ENCODE assay signal across 16 cellular contexts in genomic region chr2:8316356-8316755, GRCh38.
"Had no signal": no experiment of that assay in that cellular context is flagged by ENCODE, and none has a peak within 500 bp of the region (broad histone marks: within the 10 kb centered on the region; RNA-seq: fewer than 3 reads in every experiment).

No MANE protein-coding gene starts in this region.

- H3K4me3 Mint-ChIP-seq: activated CD4-positive, alpha-beta T cell treated with anti-CD3 and anti-CD28 coated beads for 36 hours; activated naive CD8-positive, alpha-beta T cell treated with anti-CD3 and anti-CD28 coated beads for 36 hours; WTC11 had no signal

- ATAC-seq: activated CD4-positive, alpha-beta T cell treated with anti-CD3 and anti-CD28 coated beads for 36 hours; psoas muscle had no signal

- H3K9me3 Mint-ChIP-seq: activated naive CD8-positive, alpha-beta T cell treated with anti-CD3 and anti-CD28 coated beads for 36 hours; stimulated activated effector memory CD8-positive, alpha-beta T cell treated with anti-CD3 and anti-CD28 coated beads, Interleukin-12 subunit alpha, Interleukin-12 subunit beta, amount 100 ng/mL, for 72 hours had no signal

- H3K36me3 ChIP-seq: stomach, upper lobe of left lung had no signal

- H3K27ac ChIP-seq: psoas muscle, skin epidermis, stomach, upper lobe of left lung had no signal

- H3K27ac Mint-ChIP-seq: activated CD4-positive, alpha-beta T cell treated with anti-CD3 and anti-CD28 coated beads for 36 hours; activated naive CD8-positive, alpha-beta T cell treated with anti-CD3 and anti-CD28 coated beads for 36 hours; WTC11 had no signal

- FAIRE-seq: endometrium, frontal cortex had no signal

- H3K9me3 ChIP-seq: psoas muscle, stomach, upper lobe of left lung had no signal

- H3K36me3 Mint-ChIP-seq: WTC11 had no signal

- H3K27me3 ChIP-seq: stomach, upper lobe of left lung had no signal

- H3K4me1 ChIP-seq: psoas muscle had no signal

- DNase-seq: activated CD4-positive, alpha-beta T cell treated with anti-CD3 and anti-CD28 coated beads for 36 hours; activated CD4-positive, alpha-beta T cell treated with anti-CD3 and anti-CD28 coated beads, Interleukin-2, amount 50 U/mL, for 48 hours; activated gamma-delta T cell treated with Interleukin-2 at 50 U/mL for 16 hours; activated naive CD8-positive, alpha-beta T cell treated with anti-CD3 and anti-CD28 coated beads for 36 hours; amniotic stem cell; left ventricle myocardium superior; psoas muscle; stimulated activated CD4-positive, alpha-beta T cell treated with anti-CD3 and anti-CD28 coated beads, Interleukin-15, amount 100 ng/mL, for 24 hours; stimulated activated CD4-positive, alpha-beta T cell treated with anti-CD3 and anti-CD28 coated beads, Interleukin-4, amount 100 ng/mL, for 1 hour; stomach had no signal

- H3K4me3 ChIP-seq: psoas muscle, skin epidermis, stomach, upper lobe of left lung had no signal
